In genomic region chr6:125191916-125192609, GRCh38 we compare ENCODE assay signal across 8 cellular contexts. TPM values are rescaled to one million over a fixed set of nuclear protein-coding genes. Genes with fewer than 3 reads are reported as not detected.
DNase-seq lines count a peak whose midpoint lies in the region; ATAC-seq and TF ChIP-seq lines count a peak whose summit lies in the region.

No MANE protein-coding gene starts in this region.

- intact Hi-C loops in lower lobe of right lung (cut with DNase I) = no loop called here

- ATAC-seq in GM18505 (IDR thresholded peaks at IDR 0.05; ENCODE audit: unreplicated experiment) = peak; percentile 98
- ATAC-seq in HG02885 (IDR thresholded peaks at IDR 0.05; ENCODE audit: poor library complexity, unreplicated experiment) = peak; percentile 99
- ATAC-seq in WTC11 = peak; percentile 97
- peak; percentile 91 to 92 for ATAC-seq in lower lobe of right lung

- peak; percentile 71 for TF ChIP-seq CTCF in WTC11 (IDR thresholded peaks at IDR 0.05)
- peak; percentile 89 for TF ChIP-seq CTCF in choroid plexus epithelial cell (conservative IDR thresholded peaks at IDR 0.05; ENCODE audit: low read depth, low read length)
- peak; percentile 75 for TF ChIP-seq CTCF in lower lobe of right lung (IDR thresholded peaks at IDR 0.05)

- no peak overlapping the region for H3K4me3 ChIP-seq in choroid plexus epithelial cell (ENCODE audit: low read depth, low read length)
- H3K4me3 ChIP-seq in lower lobe of right lung = no peak overlapping the region

- CTCF ChIA-PET in WTC11 (lab: Charles Lee) = interaction anchor here (0.6 to 3.1 kb wide), 23 partner anchors 8 to 761 kb away, joined by 3 to 22 read pairs (median 4); partner anchors contain the start of genes HDDC2, NCOA7 and TPD52L1

- no peak overlapping the region for H3K27ac Mint-ChIP-seq in WTC11

- H3K36me3 Mint-ChIP-seq in WTC11 = no peaks in the 10 kb centered on the region

- no peaks in the 10 kb centered on the region for H3K9me3 ChIP-seq in lower lobe of right lung

- H3K27me3 ChIP-seq in lower lobe of right lung (ENCODE audit: low read depth) = no peaks in the 10 kb centered on the region

- peaks cover 10% of the 10 kb centered on the region for H3K4me1 ChIP-seq in lower lobe of right lung

- no peaks in the 10 kb centered on the region for H3K9me3 Mint-ChIP-seq in WTC11

- no peak overlapping the region for H3K27ac ChIP-seq in lower lobe of right lung

- H3K4me3 Mint-ChIP-seq in WTC11 = no peak overlapping the region

- POLR2A ChIA-PET in WTC11 (lab: Charles Lee) = no interaction called here

- DNase-seq in AG08395 (ENCODE audit: low spot score) (peak; percentile 78), NCI-H187 treated with DMSO at 0.1 percent for 48 hours (lab: John Stamatoyannopoulos, UW) (peak; percentile 2), WTC11 (ENCODE audit: low spot score) (peak; percentile 68), choroid plexus epithelial cell (ENCODE audit: low read depth) (peak; percentile 97), lower lobe of right lung (peak; percentile 53)
- DNase-seq in stimulated activated CD8-positive, alpha-beta memory T cell treated with anti-CD3 and anti-CD28 coated beads, Interleukin-4, amount 100 ng/mL, for 24 hours (ENCODE audit: low read depth) = peak; percentile 28

- no peaks in the 10 kb centered on the region for H3K36me3 ChIP-seq in lower lobe of right lung

- H3K27me3 Mint-ChIP-seq in WTC11 (ENCODE audit: low read depth) = no peaks in the 10 kb centered on the region

- no peak for TF ChIP-seq POLR2A in GM18505 (IDR thresholded peaks at IDR 0.05; ENCODE audit: borderline replicate concordance, extremely low read depth, insufficient read depth, insufficient read length)

- H3K4me1 Mint-ChIP-seq in WTC11 = peaks cover 19% of the 10 kb centered on the region

TF ChIP-seq in WTC11, 78 proteins besides CTCF, POLR2A, EP300 and RAD21:
- no peak for TF ChIP-seq ZBTB21 (CRISPR knock-in tag; IDR thresholded peaks at IDR 0.05; ENCODE audit: borderline replicate concordance)
- no peak for TF ChIP-seq GTF2I (CRISPR knock-in tag; conservative IDR thresholded peaks at IDR 0.05)
- no peak for TF ChIP-seq E2F4 (CRISPR knock-in tag; IDR thresholded peaks at IDR 0.05; ENCODE audit: borderline replicate concordance, low read depth)
- TF ChIP-seq ATF3 (CRISPR knock-in tag; conservative IDR thresholded peaks at IDR 0.05) = no peak
- TF ChIP-seq ZNF671 (CRISPR knock-in tag; IDR thresholded peaks at IDR 0.05) = no peak
- TF ChIP-seq ZNF138 (CRISPR knock-in tag; conservative IDR thresholded peaks at IDR 0.05) = no peak
- no peak for TF ChIP-seq TCF7 (CRISPR knock-in tag; IDR thresholded peaks at IDR 0.05; ENCODE audit: low read depth)
- TF ChIP-seq AR (CRISPR knock-in tag; IDR thresholded peaks at IDR 0.05) = no peak
- no peak for TF ChIP-seq NR2C2 (CRISPR knock-in tag; IDR thresholded peaks at IDR 0.05)
- TF ChIP-seq GRHL2 (CRISPR knock-in tag; IDR thresholded peaks at IDR 0.05; ENCODE audit: insufficient replicate concordance, severe bottlenecking) = no peak
- TF ChIP-seq SP1 (CRISPR knock-in tag; conservative IDR thresholded peaks at IDR 0.05) = no peak
- no peak for TF ChIP-seq ZNF219 (CRISPR knock-in tag; IDR thresholded peaks at IDR 0.05; ENCODE audit: borderline replicate concordance)
- TF ChIP-seq ATF2 (CRISPR knock-in tag; IDR thresholded peaks at IDR 0.05; ENCODE audit: borderline replicate concordance, low read depth) = no peak
- no peak for TF ChIP-seq IRF2 (CRISPR knock-in tag; IDR thresholded peaks at IDR 0.05; ENCODE audit: borderline replicate concordance, low read depth)
- TF ChIP-seq ZMAT4 (CRISPR knock-in tag; IDR thresholded peaks at IDR 0.05) = no peak
TF ChIP-seq in WTC11: peak in this region for 0.

RNA-seq across cellular contexts. Expression of gene TPD52L1, which starts 38.5 kb away (rescaled TPM):
- total RNA-seq in WTC11 (2021) (12.4 to 17.7 TPM (median 15.0 TPM) in 3 replicates), lower lobe of right lung (15.6 TPM)

Comparison
In these comparisons a context has a peak if more than half of its experiments do, and no peak if none do; other contexts are left out.
1. DNase-seq: peak in every context shown above with its lines; median percentile 97 in choroid plexus epithelial cell; 78 in AG08395; 68 in WTC11; 53 in lower lobe of right lung; 28 in stimulated activated CD8-positive, alpha-beta memory T cell treated with anti-CD3 and anti-CD28 coated beads, Interleukin-4, amount 100 ng/mL, for 24 hours; 2 in NCI-H187 treated with DMSO at 0.1 percent for 48 hours.